Comparison of ENCODE assay signal across 20 cellular contexts in genomic region chr7:112987171-112987570, GRCh38.
"Had no signal": no experiment of that assay in that cellular context is flagged by ENCODE, and none has a peak within 500 bp of the region (broad histone marks: within the 10 kb centered on the region; RNA-seq: fewer than 3 reads in every experiment).

No MANE protein-coding gene starts in this region.

- H3K9ac ChIP-seq: neural progenitor cell had no signal

- H3K4me1 ChIP-seq: esophagus squamous epithelium, thyroid gland had no signal

- H3K36me3 ChIP-seq: esophagus squamous epithelium, neural progenitor cell, ovary, thyroid gland had no signal

- H3K9me3 ChIP-seq: esophagus squamous epithelium, ovary, thyroid gland had no signal

- H3K4me2 ChIP-seq: neural progenitor cell had no signal

- H3K4me3 ChIP-seq: esophagus squamous epithelium, neural progenitor cell, ovary, thyroid gland had no signal

- DNase-seq: activated CD4-positive, alpha-beta T cell treated with anti-CD3 and anti-CD28 coated beads for 48 hours; activated CD8-positive, alpha-beta T cell treated with anti-CD3 and anti-CD28 coated beads for 36 hours; activated gamma-delta T cell; activated T-cell treated with anti-CD3 and anti-CD28 coated beads, Interleukin-2, amount 50 U/mL, for 72 hours; amniotic stem cell; cortex of kidney; effector CD4-positive, alpha-beta T cell; esophagus squamous epithelium; foreskin keratinocyte; glutamatergic neuron; kidney glomerular epithelial cell; ovary; stimulated activated CD4-positive, alpha-beta T cell treated with anti-CD3 and anti-CD28 coated beads, Interleukin-15, amount 100 ng/mL, for 24 hours; stimulated activated CD4-positive, alpha-beta T cell treated with anti-CD3 and anti-CD28 coated beads, Interleukin-4, amount 100 ng/mL, for 1 hour; stimulated activated naive B cell treated with anti-CD40 and anti-IgM and Interleukin-4, amounts not matched to agents 10 μg/mL and 1 μg/mL and 100 μg/mL, for 72 hours; T-helper 17 cell; thyroid gland had no signal

- H3K27me3 ChIP-seq: esophagus squamous epithelium, foreskin keratinocyte, neural progenitor cell, ovary, thyroid gland had no signal

- ATAC-seq: activated CD8-positive, alpha-beta T cell treated with anti-CD3 and anti-CD28 coated beads for 36 hours; activated naive CD4-positive, alpha-beta T cell treated with anti-CD3 and anti-CD28 coated beads, Interleukin-2, amount 50 U/mL, for 72 hours; activated T-cell treated with anti-CD3 and anti-CD28 coated beads, Interleukin-2, amount 50 U/mL, for 72 hours; foreskin keratinocyte; stimulated activated naive B cell treated with anti-CD40 and anti-IgM and Interleukin-4, amounts not matched to agents 10 μg/mL and 1 μg/mL and 100 μg/mL, for 72 hours; T-helper 17 cell had no signal

- FAIRE-seq: endothelial cell of umbilical vein had no signal

- H3K27ac ChIP-seq: esophagus squamous epithelium, foreskin keratinocyte, neural progenitor cell, ovary, thyroid gland had no signal
